16 cellular contexts compared by ENCODE assay signal in genomic region chr5:17952231-17952630, GRCh38.
DNase-seq lines count a peak whose midpoint lies in the region; TF ChIP-seq lines count a peak whose summit lies in the region.
"Had no signal": no experiment of that assay in that cellular context is flagged by ENCODE, and none has a peak within 500 bp of the region (broad histone marks: within the 10 kb centered on the region; RNA-seq: fewer than 3 reads in every experiment).

No MANE protein-coding gene starts in this region.

- H3K27ac ChIP-seq in C4-2B: peak overlapping the region; percentile 68
- peak overlapping the region; percentile 70 for H3K27ac ChIP-seq in HUES64 (ENCODE audit: low read depth, low read length)
- peak overlapping the region; percentile 54 for H3K27ac ChIP-seq in VCaP
- H3K27ac ChIP-seq in mesendoderm (ENCODE audit: low read depth, low read length): no peak overlapping the region

- no peak overlapping the region for H3K4ac ChIP-seq in mesendoderm (ENCODE audit: low read depth, low read length)

- H3K36me3 ChIP-seq in HUES64 (ENCODE audit: insufficient read depth, low read length): no peaks in the 10 kb centered on the region
- H3K36me3 ChIP-seq in mesendoderm (ENCODE audit: control insufficient read depth, insufficient read depth, low read length): no peaks in the 10 kb centered on the region

- no peak overlapping the region for H2BK15ac ChIP-seq in mesendoderm (replicated peaks; ENCODE audit: low read depth)

- H3K27me3 ChIP-seq in HUES64 (ENCODE audit: insufficient read depth, low read length): no peaks in the 10 kb centered on the region
- H3K27me3 ChIP-seq in mesendoderm (ENCODE audit: insufficient read depth, low read length, poor library complexity): no peaks in the 10 kb centered on the region

- no peak overlapping the region for H3K27ac Mint-ChIP-seq in nephron progenitor cell
- H3K27ac Mint-ChIP-seq: CD4-positive, CD25-positive, alpha-beta regulatory T cell had no signal

- H2AK5ac ChIP-seq in mesendoderm (ENCODE audit: low read length): no peak overlapping the region

- DNase-seq in mesendoderm: peak; percentile 3
- DNase-seq in amygdala (lab: John Stamatoyannopoulos, UW): no peak
- no peak for DNase-seq in nephron progenitor cell
- no peak for DNase-seq in NCI-H226
- DNase-seq in H4 (ENCODE audit: low spot score): no peak
- DNase-seq: ACHN; CD4-positive, CD25-positive, alpha-beta regulatory T cell; EL; KG1; NCI-H1092; NCI-H1694; NCI-H2227 treated with DMSO at 0.1 percent for 48 hours had no signal

- 0 out of 2 replicates have a peak, but pooled peaks cover 8% of the 10 kb centered on the region for H3K4me1 ChIP-seq in HUES64 (ENCODE audit: insufficient read depth, low read length)
- no peaks in the 10 kb centered on the region for H3K4me1 ChIP-seq in mesendoderm (ENCODE audit: control insufficient read depth, low read depth, low read length)
- H3K4me1 ChIP-seq: Caco-2 had no signal

- no peak overlapping the region for H3K23ac ChIP-seq in mesendoderm (ENCODE audit: low read length)

- no peaks in the 10 kb centered on the region for H3K36me3 Mint-ChIP-seq in nephron progenitor cell (ENCODE audit: low read depth)
- H3K36me3 Mint-ChIP-seq: CD4-positive, CD25-positive, alpha-beta regulatory T cell had no signal

- H3K4me3 ChIP-seq in HUES64 (ENCODE audit: low read length) (no peak overlapping the region), mesendoderm (ENCODE audit: low read length) (no peak overlapping the region)

- peaks cover 12% of the 10 kb centered on the region for H3K9me3 Mint-ChIP-seq in nephron progenitor cell

- H2BK5ac ChIP-seq in mesendoderm (ENCODE audit: low read length): no peak overlapping the region

- no peaks in the 10 kb centered on the region for H3K27me3 Mint-ChIP-seq in nephron progenitor cell (ENCODE audit: low read depth, poor library complexity)
- H3K27me3 Mint-ChIP-seq: CD4-positive, CD25-positive, alpha-beta regulatory T cell had no signal

- H3K4me2 ChIP-seq in mesendoderm (ENCODE audit: low read length): no peak overlapping the region

- no peaks in the 10 kb centered on the region for H3K9me3 ChIP-seq in HUES64 (ENCODE audit: insufficient read depth, low read depth, low read length)
- H3K9me3 ChIP-seq: Caco-2 had no signal

- H3K9ac ChIP-seq in HUES64 (ENCODE audit: low read depth, low read length) (no peak overlapping the region), mesendoderm (ENCODE audit: low read length) (no peak overlapping the region)

- H3K4me1 Mint-ChIP-seq in nephron progenitor cell: no peaks in the 10 kb centered on the region
- H3K4me1 Mint-ChIP-seq: CD4-positive, CD25-positive, alpha-beta regulatory T cell had no signal

- H2BK120ac ChIP-seq in mesendoderm (ENCODE audit: low read depth, low read length): no peak overlapping the region

- H4K8ac ChIP-seq in mesendoderm (ENCODE audit: low read depth, low read length): no peak overlapping the region

- no peak overlapping the region for H4K5ac ChIP-seq in mesendoderm (ENCODE audit: low read length)

- H3K79me1 ChIP-seq in mesendoderm (ENCODE audit: low read length): no peaks in the 10 kb centered on the region

- H3K79me2 ChIP-seq in mesendoderm (ENCODE audit: control insufficient read depth, insufficient read depth, low read length): no peaks in the 10 kb centered on the region

- no peak overlapping the region for H3K56ac ChIP-seq in mesendoderm (ENCODE audit: low read length)

- TF ChIP-seq CTCF in C4-2B (conservative IDR thresholded peaks at IDR 0.05): no peak
- no peak for TF ChIP-seq CTCF in VCaP (conservative IDR thresholded peaks at IDR 0.05)
- no peak for TF ChIP-seq CTCF in nephron progenitor cell (IDR thresholded peaks at IDR 0.05)

- H3K18ac ChIP-seq in mesendoderm (ENCODE audit: low read length): no peak overlapping the region

- H3K4me3 Mint-ChIP-seq in nephron progenitor cell: no peak overlapping the region
- H3K4me3 Mint-ChIP-seq: CD4-positive, CD25-positive, alpha-beta regulatory T cell had no signal

- 91% methylated on average over 4 of the region's 4 CpGs for WGBS in HUES64
- WGBS in mesendoderm (ENCODE audit: extremely low coverage, insufficient coverage, low lambda C conversion rate): no CpG with 5 or more reads among the region's 4 CpGs
